In the genomic region with DNA sequence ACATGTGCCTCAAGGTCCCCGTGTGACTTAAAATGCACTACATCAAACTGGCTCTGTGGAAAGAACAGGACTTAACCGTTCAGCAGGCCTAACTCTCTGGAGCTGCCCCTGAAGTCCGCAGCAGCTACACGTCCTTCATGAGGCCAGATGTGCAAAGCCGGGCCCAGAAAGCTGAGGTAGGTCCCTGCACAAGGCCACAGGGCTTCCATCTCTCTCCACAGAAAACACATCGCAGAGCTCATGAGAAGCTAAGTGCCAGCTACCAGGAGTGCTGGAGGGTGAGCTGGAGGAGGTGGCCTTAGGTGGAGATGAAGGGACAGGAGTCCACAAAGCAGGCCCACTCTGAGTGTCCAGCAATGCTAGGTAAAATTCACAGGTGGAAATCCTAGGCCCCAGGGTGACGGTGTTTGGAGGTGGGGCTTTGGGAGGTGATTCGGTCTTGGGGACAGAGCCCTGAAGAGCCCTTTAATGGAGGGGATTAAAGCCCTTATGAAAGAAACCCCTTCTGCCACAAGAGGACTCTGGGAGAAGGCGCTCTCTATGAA, we compare ENCODE assay signal across 1 cellular context.
TF ChIP-seq lines count a peak whose summit lies in the region.

No MANE protein-coding gene starts in this region.

TF ChIP-seq in WTC11, 78 proteins besides CTCF, POLR2A, EP300 and RAD21 (continued from another document):
- TF ChIP-seq, protein P1, sequence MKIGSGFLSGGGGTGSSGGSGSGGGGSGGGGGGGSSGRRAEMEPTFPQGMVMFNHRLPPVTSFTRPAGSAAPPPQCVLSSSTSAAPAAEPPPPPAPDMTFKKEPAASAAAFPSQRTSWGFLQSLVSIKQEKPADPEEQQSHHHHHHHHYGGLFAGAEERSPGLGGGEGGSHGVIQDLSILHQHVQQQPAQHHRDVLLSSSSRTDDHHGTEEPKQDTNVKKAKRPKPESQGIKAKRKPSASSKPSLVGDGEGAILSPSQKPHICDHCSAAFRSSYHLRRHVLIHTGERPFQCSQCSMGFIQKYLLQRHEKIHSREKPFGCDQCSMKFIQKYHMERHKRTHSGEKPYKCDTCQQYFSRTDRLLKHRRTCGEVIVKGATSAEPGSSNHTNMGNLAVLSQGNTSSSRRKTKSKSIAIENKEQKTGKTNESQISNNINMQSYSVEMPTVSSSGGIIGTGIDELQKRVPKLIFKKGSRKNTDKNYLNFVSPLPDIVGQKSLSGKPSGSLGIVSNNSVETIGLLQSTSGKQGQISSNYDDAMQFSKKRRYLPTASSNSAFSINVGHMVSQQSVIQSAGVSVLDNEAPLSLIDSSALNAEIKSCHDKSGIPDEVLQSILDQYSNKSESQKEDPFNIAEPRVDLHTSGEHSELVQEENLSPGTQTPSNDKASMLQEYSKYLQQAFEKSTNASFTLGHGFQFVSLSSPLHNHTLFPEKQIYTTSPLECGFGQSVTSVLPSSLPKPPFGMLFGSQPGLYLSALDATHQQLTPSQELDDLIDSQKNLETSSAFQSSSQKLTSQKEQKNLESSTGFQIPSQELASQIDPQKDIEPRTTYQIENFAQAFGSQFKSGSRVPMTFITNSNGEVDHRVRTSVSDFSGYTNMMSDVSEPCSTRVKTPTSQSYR (CRISPR knock-in tag; IDR thresholded peaks at IDR 0.05) = no peak
- TF ChIP-seq GRHL2 (CRISPR knock-in tag; IDR thresholded peaks at IDR 0.05; ENCODE audit: insufficient replicate concordance, severe bottlenecking) (no peak), ZBTB21 (CRISPR knock-in tag; IDR thresholded peaks at IDR 0.05; ENCODE audit: borderline replicate concordance) (no peak)
- TF ChIP-seq, protein P2, sequence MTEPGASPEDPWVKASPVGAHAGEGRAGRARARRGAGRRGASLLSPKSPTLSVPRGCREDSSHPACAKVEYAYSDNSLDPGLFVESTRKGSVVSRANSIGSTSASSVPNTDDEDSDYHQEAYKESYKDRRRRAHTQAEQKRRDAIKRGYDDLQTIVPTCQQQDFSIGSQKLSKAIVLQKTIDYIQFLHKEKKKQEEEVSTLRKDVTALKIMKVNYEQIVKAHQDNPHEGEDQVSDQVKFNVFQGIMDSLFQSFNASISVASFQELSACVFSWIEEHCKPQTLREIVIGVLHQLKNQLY (CRISPR knock-in tag; IDR thresholded peaks at IDR 0.05) = no peak
